Comparison of ENCODE assay signal across 10 cellular contexts in genomic region chr2:85273732-85274731, GRCh38. TPM values are rescaled to one million over a fixed set of nuclear protein-coding genes. Genes with fewer than 3 reads are reported as not detected.
DNase-seq lines count a peak whose midpoint lies in the region; ATAC-seq and TF ChIP-seq lines count a peak whose summit lies in the region.
"Had no signal": no experiment of that assay in that cellular context is flagged by ENCODE, and none has a peak within 500 bp of the region (broad histone marks: within the 10 kb centered on the region; RNA-seq: fewer than 3 reads in every experiment).

No MANE protein-coding gene starts in this region.

- H3K4me1 ChIP-seq in Panc1 (ENCODE audit: control insufficient read depth, insufficient read depth, low read length) (peaks cover 18% of the 10 kb centered on the region), fibroblast of lung (ENCODE audit: control insufficient read depth, extremely low read depth, insufficient read depth, low read length) (peaks cover 31% of the 10 kb centered on the region), tibial artery (peaks cover 0 to 45% (median 36%) of the 10 kb centered on the region in 4 donors)

- no peak overlapping the region for H3K4me2 ChIP-seq in fibroblast of lung (ENCODE audit: extremely low read depth, insufficient read depth, low read length)

- H3K27ac Mint-ChIP-seq in activated CD8-positive, alpha-beta T cell treated with anti-CD3 and anti-CD28 coated beads for 36 hours = no peak overlapping the region
- H3K27ac Mint-ChIP-seq in activated CD8-positive, alpha-beta T cell treated with anti-CD3 and anti-CD28 coated beads, Interleukin-2, amount 10 ng/mL, durations not matched to agents 7 days and 5 days = no peak overlapping the region

- POLR2A ChIA-PET in activated CD8-positive, alpha-beta T cell treated with anti-CD3 and anti-CD28 coated beads for 36 hours (lab: Charles Lee) = no interaction called here
- POLR2A ChIA-PET in activated CD8-positive, alpha-beta T cell treated with anti-CD3 and anti-CD28 coated beads, Interleukin-2, amount 10 ng/mL, durations not matched to agents 7 days and 5 days (lab: Charles Lee) = no interaction called here
- POLR2A ChIA-PET in Panc1 (lab: Charles Lee) = no interaction called here

- H3K4me3 ChIP-seq in Panc1 (ENCODE audit: low read depth in 2 of 2, low read length in 2 of 2) (no peak overlapping the region), fibroblast of lung (replicated peaks in 1 of 4; ENCODE audit: control extremely low read depth in 1 of 4, insufficient read depth in 1 of 4, low read depth in 3 of 4, low read length in 4 of 4) (no peak overlapping the region), tibial artery (no peak overlapping the region)
- H3K4me3 ChIP-seq: right lobe of liver had no signal

- DNase-seq in activated CD8-positive, alpha-beta T cell treated with anti-CD3 and anti-CD28 coated beads for 36 hours = peak; percentile 11
- DNase-seq in activated CD8-positive, alpha-beta T cell treated with anti-CD3 and anti-CD28 coated beads, Interleukin-2, amount 10 ng/mL, durations not matched to agents 7 days and 5 days = no peak
- DNase-seq in Panc1 (ENCODE audit: low read depth, low spot score) = no peak
- peak; percentile 70 to 84 for DNase-seq in fibroblast of lung (ENCODE audit: low read depth in 2 of 2)
- peak; percentile 61 for DNase-seq in ureter (ENCODE audit: low spot score)
- DNase-seq in stimulated activated naive CD8-positive, alpha-beta T cell treated with anti-CD3 and anti-CD28 coated beads, Interleukin-15, Interleukin-2, amounts not matched to agents 100 U/mL and 50 U/mL, for 24 hours = no peak
- DNase-seq in tibial artery = no peak
- DNase-seq: right lobe of liver had no signal

- BruUV-seq in Panc1 (replicated peaks; lab: Mats Ljungman, UMichigan) = no TSS peak

- H3K27ac ChIP-seq in Panc1 (ENCODE audit: low read length) (no peak overlapping the region; the same call in 1 of the 2 replicates), fibroblast of lung (ENCODE audit: insufficient read depth, low read length) (no peak overlapping the region), tibial artery (no peak overlapping the region)
- H3K27ac ChIP-seq: C4-2B, right lobe of liver had no signal

- no peaks in the 10 kb centered on the region for H3K4me1 Mint-ChIP-seq in activated CD8-positive, alpha-beta T cell treated with anti-CD3 and anti-CD28 coated beads for 36 hours (ENCODE audit: low read depth)
- H3K4me1 Mint-ChIP-seq in activated CD8-positive, alpha-beta T cell treated with anti-CD3 and anti-CD28 coated beads, Interleukin-2, amount 10 ng/mL, durations not matched to agents 7 days and 5 days (ENCODE audit: low read depth) = no peaks in the 10 kb centered on the region

- H3K4me3 Mint-ChIP-seq in activated CD8-positive, alpha-beta T cell treated with anti-CD3 and anti-CD28 coated beads for 36 hours = no peak overlapping the region
- H3K4me3 Mint-ChIP-seq in activated CD8-positive, alpha-beta T cell treated with anti-CD3 and anti-CD28 coated beads, Interleukin-2, amount 10 ng/mL, durations not matched to agents 7 days and 5 days = no peak overlapping the region

- no peaks in the 10 kb centered on the region for H3K36me3 ChIP-seq in Panc1 (ENCODE audit: control insufficient read depth, insufficient read depth, low read length)
- no peaks in the 10 kb centered on the region for H3K36me3 ChIP-seq in fibroblast of lung (ENCODE audit: control insufficient read depth, insufficient read depth, low read length)
- H3K36me3 ChIP-seq in tibial artery = no peaks in the 10 kb centered on the region
- H3K36me3 ChIP-seq: right lobe of liver had no signal

- H4K20me1 ChIP-seq in fibroblast of lung (ENCODE audit: control insufficient read depth, extremely low read depth, insufficient read depth, low read length) = no peaks in the 10 kb centered on the region

- in situ Hi-C loops in Panc1 (cut with HindIII; ENCODE audit: low pct_unique_long_range_greater_than_20kb, low sequenced_read_pairs) = no loop called here

- H3K9me3 Mint-ChIP-seq in activated CD8-positive, alpha-beta T cell treated with anti-CD3 and anti-CD28 coated beads for 36 hours = no peaks in the 10 kb centered on the region
- no peaks in the 10 kb centered on the region for H3K9me3 Mint-ChIP-seq in activated CD8-positive, alpha-beta T cell treated with anti-CD3 and anti-CD28 coated beads, Interleukin-2, amount 10 ng/mL, durations not matched to agents 7 days and 5 days (ENCODE audit: insufficient read depth)

- H3K27me3 ChIP-seq in Panc1 (ENCODE audit: control insufficient read depth, insufficient read depth, low read length) (no peaks in the 10 kb centered on the region), fibroblast of lung (ENCODE audit: control insufficient read depth, insufficient read depth, low read length) (no peaks in the 10 kb centered on the region), tibial artery (no peaks in the 10 kb centered on the region)
- H3K27me3 ChIP-seq: right lobe of liver had no signal

- no peak for TF ChIP-seq CTCF in activated CD8-positive, alpha-beta T cell treated with anti-CD3 and anti-CD28 coated beads for 36 hours (IDR thresholded peaks at IDR 0.05)
- no peak for TF ChIP-seq CTCF in Panc1 (IDR thresholded peaks at IDR 0.05)
- TF ChIP-seq CTCF in fibroblast of lung (conservative IDR thresholded peaks at IDR 0.05 in 1 of 2, IDR thresholded peaks at IDR 0.05 in 1 of 2; ENCODE audit: low read depth in 1 of 2, low read length in 2 of 2) = no peak
- TF ChIP-seq CTCF in tibial artery (IDR thresholded peaks at IDR 0.05) = no peak

- H3K9me3 ChIP-seq in Panc1 (ENCODE audit: control insufficient read depth, insufficient read depth, low read depth, low read length) (no peaks in the 10 kb centered on the region), fibroblast of lung (ENCODE audit: control insufficient read depth, insufficient read depth, low read depth, low read length) (no peaks in the 10 kb centered on the region), tibial artery (no peaks in the 10 kb centered on the region)
- H3K9me3 ChIP-seq: right lobe of liver had no signal

- intact Hi-C loops in activated CD8-positive, alpha-beta T cell treated with anti-CD3 and anti-CD28 coated beads for 36 hours (cut with micrococcal nuclease) = no loop called here
- intact Hi-C loops in Panc1 (cut with micrococcal nuclease; ENCODE audit: unreplicated experiment) (no loop called here), tibial artery (cut with DNase I; ENCODE audit: low total_unique reads) (no loop called here)

- no peaks in the 10 kb centered on the region for H3K79me2 ChIP-seq in fibroblast of lung (ENCODE audit: control insufficient read depth, insufficient read depth, low read length)

- H2AFZ ChIP-seq in fibroblast of lung (ENCODE audit: low read length) = no peak overlapping the region

- ATAC-seq in activated CD8-positive, alpha-beta T cell treated with anti-CD3 and anti-CD28 coated beads for 36 hours = no peak
- no peak for ATAC-seq in activated CD8-positive, alpha-beta T cell treated with anti-CD3 and anti-CD28 coated beads, Interleukin-2, amount 10 ng/mL, durations not matched to agents 7 days and 5 days
- ATAC-seq in Panc1 = peak; percentile 60
- ATAC-seq in stimulated activated naive CD8-positive, alpha-beta T cell treated with anti-CD3 and anti-CD28 coated beads, Interleukin-15, Interleukin-2, amounts not matched to agents 100 U/mL and 50 U/mL, for 24 hours = no peak
- no peak for ATAC-seq in GM18511 (IDR thresholded peaks at IDR 0.05; ENCODE audit: unreplicated experiment)

- no peak overlapping the region for H3K9ac ChIP-seq in fibroblast of lung (ENCODE audit: insufficient read depth, low read length)

- H3K36me3 Mint-ChIP-seq in activated CD8-positive, alpha-beta T cell treated with anti-CD3 and anti-CD28 coated beads for 36 hours (ENCODE audit: low read depth) = no peaks in the 10 kb centered on the region
- no peaks in the 10 kb centered on the region for H3K36me3 Mint-ChIP-seq in activated CD8-positive, alpha-beta T cell treated with anti-CD3 and anti-CD28 coated beads, Interleukin-2, amount 10 ng/mL, durations not matched to agents 7 days and 5 days (ENCODE audit: low read depth)

- CTCF ChIA-PET in activated CD8-positive, alpha-beta T cell treated with anti-CD3 and anti-CD28 coated beads for 36 hours (lab: Charles Lee) = interaction anchor here (1.4 to 12.3 kb wide), 3 partner anchors 8 to 24 kb away, joined by 4 to 136 read pairs (median 64); no protein-coding TSS in a partner anchor
- CTCF ChIA-PET in activated CD8-positive, alpha-beta T cell treated with anti-CD3 and anti-CD28 coated beads, Interleukin-2, amount 10 ng/mL, durations not matched to agents 7 days and 5 days (lab: Charles Lee) = interaction anchor here (1.5 to 5.0 kb wide), 3 partner anchors 8 to 26 kb away, joined by 8 to 24 read pairs (median 12); no protein-coding TSS in a partner anchor
- CTCF ChIA-PET in Panc1 (lab: Charles Lee) = no interaction called here

- H3K27me3 Mint-ChIP-seq in activated CD8-positive, alpha-beta T cell treated with anti-CD3 and anti-CD28 coated beads for 36 hours = no peaks in the 10 kb centered on the region
- H3K27me3 Mint-ChIP-seq in activated CD8-positive, alpha-beta T cell treated with anti-CD3 and anti-CD28 coated beads, Interleukin-2, amount 10 ng/mL, durations not matched to agents 7 days and 5 days (ENCODE audit: low read depth) = peaks cover 12% of the 10 kb centered on the region

RNA-seq across cellular contexts. Expression of gene TGOLN2, which starts 53.8 kb away (rescaled TPM):
- 10 to 100 TPM; 62.8 to 64.0 TPM for total RNA-seq in activated CD8-positive, alpha-beta T cell treated with anti-CD3 and anti-CD28 coated beads for 36 hours
- total RNA-seq in activated CD8-positive, alpha-beta T cell treated with anti-CD3 and anti-CD28 coated beads, Interleukin-2, amount 10 ng/mL, durations not matched to agents 7 days and 5 days = 100 to 1,000 TPM; 100 to 102 TPM
- total RNA-seq in Panc1 (2021; ENCODE audit: unreplicated experiment) (178 TPM), fibroblast of lung (80.4 and 112 TPM in 2 replicates), ureter (135 TPM)
- 128 TPM for polyA plus RNA-seq in Panc1 (2012; ENCODE audit: insufficient read length)
- polyA plus RNA-seq in fibroblast of lung = 128 and 130 TPM in 2 replicates
- polyA plus RNA-seq in fibroblast of lung (2012) = 67.5 and 80.2 TPM in 2 replicates
- polyA minus RNA-seq in fibroblast of lung (ENCODE audit: low replicate concordance) = 56.9 and 61.9 TPM in 2 replicates

Comparison
In these comparisons a context has a peak if more than half of its experiments do, and no peak if none do; other contexts are left out.
1. DNase-seq: peak in activated CD8-positive, alpha-beta T cell treated with anti-CD3 and anti-CD28 coated beads for 36 hours (single experiment), fibroblast of lung (2 of 2) and ureter (single experiment); none in activated CD8-positive, alpha-beta T cell treated with anti-CD3 and anti-CD28 coated beads, Interleukin-2, amount 10 ng/mL, durations not matched to agents 7 days and 5 days (single experiment), Panc1 (single experiment), stimulated activated naive CD8-positive, alpha-beta T cell treated with anti-CD3 and anti-CD28 coated beads, Interleukin-15, Interleukin-2, amounts not matched to agents 100 U/mL and 50 U/mL, for 24 hours (single experiment) and tibial artery (0 of 2).